In the genomic region with DNA sequence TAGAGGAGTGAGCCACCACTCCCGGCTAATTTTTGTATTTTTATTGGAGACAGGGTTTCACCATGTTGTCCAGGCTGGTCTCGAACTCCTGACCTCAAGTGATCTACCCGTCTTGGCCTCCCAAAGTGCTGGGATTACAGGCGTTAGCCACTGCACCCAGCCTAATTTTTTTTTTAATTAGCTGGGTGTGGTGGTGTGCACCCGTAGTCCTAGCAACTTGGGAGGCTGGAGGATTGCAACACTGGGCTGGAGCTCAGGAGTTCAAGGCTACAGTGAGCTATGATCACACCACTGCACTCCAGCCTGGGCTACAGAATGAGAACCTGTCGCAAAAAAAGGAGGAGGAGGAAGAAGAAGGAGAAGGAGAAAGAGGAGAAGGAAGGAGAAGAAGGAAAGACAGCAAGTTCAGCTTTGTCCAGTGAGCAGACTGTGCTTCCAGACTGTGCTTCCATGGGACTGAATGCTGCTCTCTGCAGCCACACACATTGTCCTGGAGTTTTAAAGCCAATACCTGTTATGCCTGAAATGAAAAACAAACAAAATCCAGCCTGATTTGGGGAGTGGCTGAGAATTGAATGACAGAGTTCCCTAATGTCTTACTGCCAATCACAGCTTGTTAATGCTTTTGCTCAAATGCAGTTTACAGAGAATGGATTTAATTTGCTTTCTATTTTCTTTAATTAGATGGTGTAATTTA, we compare ENCODE assay signal across 1 cellular context.
TF ChIP-seq lines count a peak whose summit lies in the region.

No MANE protein-coding gene starts in this region.

TF ChIP-seq in HepG2, 621 proteins besides CTCF, POLR2A, EP300 and RAD21:
- TF ChIP-seq ZFP82 (CRISPR knock-in tag; IDR thresholded peaks at IDR 0.05; ENCODE audit: borderline replicate concordance), result no peak
- TF ChIP-seq, protein P1, sequence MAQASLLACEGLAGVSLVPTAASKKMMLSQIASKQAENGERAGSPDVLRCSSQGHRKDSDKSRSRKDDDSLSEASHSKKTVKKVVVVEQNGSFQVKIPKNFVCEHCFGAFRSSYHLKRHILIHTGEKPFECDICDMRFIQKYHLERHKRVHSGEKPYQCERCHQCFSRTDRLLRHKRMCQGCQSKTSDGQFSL (CRISPR knock-in tag; IDR thresholded peaks at IDR 0.05), result no peak
- peak; percentile 66; the same call in 1 of the 2 replicates for TF ChIP-seq ZNF7 (CRISPR knock-in tag; IDR thresholded peaks at IDR 0.05)
- TF ChIP-seq ZNF329 (CRISPR knock-in tag; IDR thresholded peaks at IDR 0.05; ENCODE audit: low read depth), result no peak
- TF ChIP-seq, protein P2, sequence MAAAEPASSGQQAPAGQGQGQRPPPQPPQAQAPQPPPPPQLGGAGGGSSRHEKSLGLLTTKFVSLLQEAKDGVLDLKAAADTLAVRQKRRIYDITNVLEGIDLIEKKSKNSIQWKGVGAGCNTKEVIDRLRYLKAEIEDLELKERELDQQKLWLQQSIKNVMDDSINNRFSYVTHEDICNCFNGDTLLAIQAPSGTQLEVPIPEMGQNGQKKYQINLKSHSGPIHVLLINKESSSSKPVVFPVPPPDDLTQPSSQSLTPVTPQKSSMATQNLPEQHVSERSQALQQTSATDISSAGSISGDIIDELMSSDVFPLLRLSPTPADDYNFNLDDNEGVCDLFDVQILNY (CRISPR knock-in tag; conservative IDR thresholded peaks at IDR 0.05), result no peak
- no peak for TF ChIP-seq ZNF350 (CRISPR knock-in tag; IDR thresholded peaks at IDR 0.05; ENCODE audit: borderline replicate concordance, low read depth)
- no peak for TF ChIP-seq PAWR (CRISPR knock-in tag; IDR thresholded peaks at IDR 0.05; ENCODE audit: borderline replicate concordance)
- peak; percentile 67; the same call in 1 of the 2 replicates for TF ChIP-seq ZNF460 (CRISPR knock-in tag; IDR thresholded peaks at IDR 0.05; ENCODE audit: borderline replicate concordance)
